24 cellular contexts compared by ENCODE assay signal in the genomic region with DNA sequence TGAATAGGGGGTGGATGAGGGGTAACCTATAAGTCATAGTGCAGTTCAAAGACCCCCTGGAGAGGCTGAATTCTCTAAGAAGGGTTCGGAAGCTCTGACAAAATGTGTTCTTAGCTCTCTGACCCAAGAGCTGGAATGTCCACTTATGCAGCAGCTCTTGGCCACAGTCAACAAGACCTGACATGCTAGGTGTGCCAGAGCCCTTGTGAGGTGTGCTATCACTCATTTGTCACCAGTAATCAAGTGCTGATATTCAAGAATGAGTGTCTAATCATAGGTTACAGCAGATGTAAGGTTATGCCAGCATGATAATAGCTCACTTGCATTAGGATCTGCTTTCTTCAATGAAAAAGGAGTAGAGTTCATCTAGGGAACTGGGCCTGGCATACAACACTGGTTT. TPM values are rescaled to one million over a fixed set of nuclear protein-coding genes. Genes with fewer than 3 reads are reported as not detected.
DNase-seq lines count a peak whose midpoint lies in the region; ATAC-seq, FAIRE-seq and TF ChIP-seq lines count a peak whose summit lies in the region.
"Had no signal": no experiment of that assay in that cellular context is flagged by ENCODE, and none has a peak within 500 bp of the region (broad histone marks: within the 10 kb centered on the region; RNA-seq: fewer than 3 reads in every experiment).

No MANE protein-coding gene starts in this region.

- H3K4me1 ChIP-seq in right cardiac atrium (ENCODE audit: control insufficient read depth, insufficient read depth, low read length): peaks cover 2% of the 10 kb centered on the region
- H3K4me1 ChIP-seq: BE2C had no signal

- DNase-seq in GM12891 (ENCODE audit: insufficient read length, low spot score): no peak
- peak; percentile 30 for DNase-seq in NCI-H69 (lab: John Stamatoyannopoulos, UW)
- no peak for DNase-seq in chondrocyte (ENCODE audit: low spot score)
- no peak for DNase-seq in right cardiac atrium
- DNase-seq in DMS 273 treated with DMSO at 0.1 percent for 48 hours (lab: John Stamatoyannopoulos, UW): no peak
- DNase-seq in MG63: no peak
- DNase-seq in nucleus accumbens (lab: John Stamatoyannopoulos, UW): no peak
- DNase-seq: BE2C, EL, GF-D8, IMR-90, MV-4-11, NCI-H1105 treated with DMSO at 0.1 percent for 48 hours, NCI-H2029 treated with DMSO at 0.1 percent for 48 hours, NCI-H2171, NCI-H446 treated with DMSO at 0.1 percent for 48 hours, NCI-H526 treated with DMSO at 0.1 percent for 48 hours, PC-9, RPMI8226 had no signal

- H3K9me3 Mint-ChIP-seq in chondrocyte (ENCODE audit: low read depth): no peaks in the 10 kb centered on the region

- TF ChIP-seq CTCF in chondrocyte (IDR thresholded peaks at IDR 0.05): no peak

- peaks cover 11% of the 10 kb centered on the region for H3K4me1 Mint-ChIP-seq in chondrocyte (ENCODE audit: low read depth)

- no peak for TF ChIP-seq POLR2A in GM12891 (IDR thresholded peaks at IDR 0.05; ENCODE audit: low read depth, low read length)

- H3K9me3 ChIP-seq in right cardiac atrium (ENCODE audit: control insufficient read depth, low read length): no peaks in the 10 kb centered on the region
- H3K9me3 ChIP-seq in MG63: no peaks in the 10 kb centered on the region
- H3K9me3 ChIP-seq: BE2C had no signal

- H3K27ac ChIP-seq in right cardiac atrium (ENCODE audit: low read length): peak overlapping the region; percentile 85
- H3K27ac ChIP-seq: HL-60, KMS-11, PC-9 had no signal

- H3K27ac Mint-ChIP-seq in chondrocyte (ENCODE audit: unreplicated experiment): peak overlapping the region; percentile 82

- FAIRE-seq in GM12891 (lab: Jason Lieb, UNC): peak; percentile 68
- FAIRE-seq: H54 had no signal

- intact Hi-C loops in right cardiac atrium (cut with DNase I): no loop called here

- H3K36me3 ChIP-seq in MG63: no peaks in the 10 kb centered on the region
- H3K36me3 ChIP-seq: BE2C had no signal

- no peaks in the 10 kb centered on the region for H3K36me3 Mint-ChIP-seq in chondrocyte (ENCODE audit: low read depth)

- ATAC-seq in right cardiac atrium: peak in 1 of 2 donors; percentile 41
- ATAC-seq: SK-N-SH treated with all-trans-retinoic acid at 6 μM for 48 hours had no signal

- H3K27me3 ChIP-seq in right cardiac atrium (ENCODE audit: control insufficient read depth, insufficient read depth) (no peaks in the 10 kb centered on the region), MG63 (no peaks in the 10 kb centered on the region)
- H3K27me3 ChIP-seq: BE2C had no signal

- WGBS in right cardiac atrium: 75% methylated on average over 1 of the region's 1 CpG

- H3K27me3 Mint-ChIP-seq in chondrocyte (ENCODE audit: low read depth): no peaks in the 10 kb centered on the region

- H3K4me3 ChIP-seq in right cardiac atrium (ENCODE audit: low read length): no peak overlapping the region
- no peak overlapping the region for H3K4me3 ChIP-seq in MG63
- H3K4me3 ChIP-seq: PC-9 had no signal

- H3K4me3 Mint-ChIP-seq in chondrocyte (ENCODE audit: unreplicated experiment): no peak overlapping the region

TF ChIP-seq in GM12891, 5 proteins besides CTCF, POLR2A, EP300 and RAD21:
- TF ChIP-seq POLR2AphosphoS5 (IDR thresholded peaks at IDR 0.05; ENCODE audit: low read depth, low read length): no peak
- no peak for TF ChIP-seq TAF1 (IDR thresholded peaks at IDR 0.05; ENCODE audit: low read depth, low read length)
- no peak for TF ChIP-seq SPI1 (IDR thresholded peaks at IDR 0.05; ENCODE audit: low read depth, low read length)
- TF ChIP-seq POU2F2 (IDR thresholded peaks at IDR 0.05; ENCODE audit: low read depth, low read length): no peak
- TF ChIP-seq PAX5 (IDR thresholded peaks at IDR 0.05; ENCODE audit: insufficient read depth, low read length, severe bottlenecking): no peak

RNA-seq across cellular contexts. Expression of gene TOMM6, which starts 28.1 kb away (rescaled TPM):
- 436 TPM for polyA plus RNA-seq in GM12891 (2012; ENCODE audit: low read depth, missing spikeins)
- total RNA-seq in chondrocyte (96.1 to 129 TPM (median 97.6 TPM) in 3 replicates), right cardiac atrium (100 to 1,000 TPM; 123 to 162 (median 140) TPM)
- polyA plus RNA-seq in right cardiac atrium: 228 TPM
- total RNA-seq in MG63 (2014; rRNA removed; shearing (Covaris generic); ENCODE audit: low replicate concordance): 125 and 201 TPM in 2 replicates

RNA-seq across cellular contexts. Expression of gene PRICKLE4, which starts 35.0 kb away (rescaled TPM):
- polyA plus RNA-seq in GM12891 (2012; ENCODE audit: low read depth, missing spikeins): not detected
- total RNA-seq in chondrocyte (3.1 to 5.9 TPM (median 3.6 TPM) in 3 replicates), right cardiac atrium (1 to 10 TPM; 2.2 to 4.0 (median 3.2) TPM)
- polyA plus RNA-seq in right cardiac atrium: 1.7 TPM
- not detected in 2 replicates for total RNA-seq in MG63 (2014; rRNA removed; shearing (Covaris generic); ENCODE audit: low replicate concordance)
- total RNA-seq: A673, IMR-90 had no signal

RNA-seq across cellular contexts. Expression of gene FRS3, which starts 35.9 kb away (rescaled TPM):
- 0.74 TPM for polyA plus RNA-seq in GM12891 (2012; ENCODE audit: low read depth, missing spikeins)
- 3.0 to 3.8 TPM (median 3.3 TPM) in 3 replicates for total RNA-seq in chondrocyte
- total RNA-seq in right cardiac atrium: 1 to 10 TPM; 3.7 to 6.9 (median 4.8) TPM
- polyA plus RNA-seq in right cardiac atrium: 5.5 TPM
- total RNA-seq in MG63 (2014; rRNA removed; shearing (Covaris generic); ENCODE audit: low replicate concordance): 0.49 TPM in 1 of 2 replicates, not detected in the other
